In genomic region chr2:6917761-6918421, GRCh38 we compare ENCODE assay signal across 8 cellular contexts. TPM values are rescaled to one million over a fixed set of nuclear protein-coding genes. Genes with fewer than 3 reads are reported as not detected.
DNase-seq lines count a peak whose midpoint lies in the region; ATAC-seq and TF ChIP-seq lines count a peak whose summit lies in the region.

No MANE protein-coding gene starts in this region.

- peak overlapping the region; percentile 83 to 91 for H3K4me3 Mint-ChIP-seq in activated T-cell treated with anti-CD3 and anti-CD28 coated beads, Interleukin-2, amount 50 U/mL, for 72 hours

- no peaks in the 10 kb centered on the region for H3K27me3 ChIP-seq in gastrocnemius medialis

- intact Hi-C loops in left ventricle myocardium superior (cut with micrococcal nuclease): no loop called here
- intact Hi-C loops in gastrocnemius medialis (cut with DNase I; ENCODE audit: low total_unique reads): loop anchor here (2.0 to 5.0 kb wide), 3 partner anchors 19 to 124 kb away; no protein-coding TSS in a partner anchor

- no peaks in the 10 kb centered on the region for H3K9me3 ChIP-seq in gastrocnemius medialis

- peaks cover 7 to 10% of the 10 kb centered on the region in 2 donors for H3K4me1 ChIP-seq in gastrocnemius medialis

- peak; percentile 68 for DNase-seq in NCI-H82 (lab: John Stamatoyannopoulos, UW)
- no peak for DNase-seq in NCI-H82 treated with DMSO at 0.1 percent for 48 hours (lab: John Stamatoyannopoulos, UW; ENCODE audit: unreplicated experiment)
- DNase-seq in activated T-cell treated with anti-CD3 and anti-CD28 coated beads, Interleukin-2, amount 50 U/mL, for 72 hours: no peak
- peak; percentile 43 for DNase-seq in left ventricle myocardium superior
- no peak for DNase-seq in gastrocnemius medialis
- no peak for DNase-seq in KBM-7

- H3K27ac ChIP-seq in gastrocnemius medialis: peak overlapping the region; percentile 54 to 76 (median 65)

- peaks cover 81% of the 10 kb centered on the region for H3K4me1 Mint-ChIP-seq in activated T-cell treated with anti-CD3 and anti-CD28 coated beads, Interleukin-2, amount 50 U/mL, for 72 hours (ENCODE audit: low read depth)

- peak overlapping the region; percentile 62 to 82 (median 70) for H3K4me3 ChIP-seq in gastrocnemius medialis

- H3K36me3 ChIP-seq in gastrocnemius medialis: no peaks in the 10 kb centered on the region

- ATAC-seq in HG03045 (IDR thresholded peaks at IDR 0.05; ENCODE audit: unreplicated experiment): peak; percentile 33
- ATAC-seq in activated T-cell treated with anti-CD3 and anti-CD28 coated beads, Interleukin-2, amount 50 U/mL, for 72 hours (replicated peaks in 1 of 2): peak; percentile 25 to 30
- peak; percentile 49 for ATAC-seq in left ventricle myocardium superior
- peak; percentile 48 to 69 for ATAC-seq in gastrocnemius medialis
- no peak for ATAC-seq in GM18517 (IDR thresholded peaks at IDR 0.05; ENCODE audit: unreplicated experiment)

- in situ Hi-C loops in gastrocnemius medialis (cut with MboI; ENCODE audit: low sequenced_read_pairs in 4 of 4) (no loop called here), KBM-7 (cut with MboI; ENCODE audit: low pct_unique_long_range_greater_than_20kb, low sequenced_read_pairs) (no loop called here)

- H3K36me3 Mint-ChIP-seq in activated T-cell treated with anti-CD3 and anti-CD28 coated beads, Interleukin-2, amount 50 U/mL, for 72 hours (ENCODE audit: insufficient read depth in 2 of 2): peaks cover 3 to 7% of the 10 kb centered on the region in 2 donors

- no peaks in the 10 kb centered on the region for H3K27me3 Mint-ChIP-seq in activated T-cell treated with anti-CD3 and anti-CD28 coated beads, Interleukin-2, amount 50 U/mL, for 72 hours (ENCODE audit: low read depth)

- TF ChIP-seq POLR2A in gastrocnemius medialis (IDR thresholded peaks at IDR 0.05): no peak

- TF ChIP-seq CTCF in gastrocnemius medialis (IDR thresholded peaks at IDR 0.05 in 4 of 5, conservative IDR thresholded peaks at IDR 0.05 in 1 of 5): no peak

- peak overlapping the region; percentile 74 for H3K27ac Mint-ChIP-seq in activated T-cell treated with anti-CD3 and anti-CD28 coated beads, Interleukin-2, amount 50 U/mL, for 72 hours

- no peaks in the 10 kb centered on the region for H3K9me3 Mint-ChIP-seq in activated T-cell treated with anti-CD3 and anti-CD28 coated beads, Interleukin-2, amount 50 U/mL, for 72 hours

RNA-seq across cellular contexts. Expression of gene RNF144A, which starts 0.7 kb away (rescaled TPM):
- total RNA-seq in activated T-cell treated with anti-CD3 and anti-CD28 coated beads, Interleukin-2, amount 50 U/mL, for 72 hours: 10 to 100 TPM; 52.1 to 73.9 TPM
- 15.6 TPM for total RNA-seq in left ventricle myocardium superior
- 10 to 100 TPM in 2 of 4 donors, 1 to 10 TPM in 2; 4.9 to 16.2 (median 10.2) TPM for total RNA-seq in gastrocnemius medialis

RNA-seq across cellular contexts. Expression of gene RSAD2, which starts 40.3 kb away (rescaled TPM):
- 10 to 100 TPM in 1 of 2 donors, 1 to 10 TPM in 1; 5.4 to 17.8 TPM for total RNA-seq in activated T-cell treated with anti-CD3 and anti-CD28 coated beads, Interleukin-2, amount 50 U/mL, for 72 hours
- total RNA-seq in left ventricle myocardium superior (4.8 TPM), gastrocnemius medialis (1 to 10 TPM; 1.2 to 4.2 (median 2.9) TPM)

RNA-seq across cellular contexts. Expression of gene CMPK2, which starts 52.2 kb away (rescaled TPM):
- 10 to 100 TPM in 1 of 2 donors, 1 to 10 TPM in 1; 5.7 to 10.6 TPM for total RNA-seq in activated T-cell treated with anti-CD3 and anti-CD28 coated beads, Interleukin-2, amount 50 U/mL, for 72 hours
- total RNA-seq in left ventricle myocardium superior (3.9 TPM), gastrocnemius medialis (10 to 100 TPM in 1 of 4 donors, 1 to 10 TPM in 3; 2.1 to 12.2 (median 3.3) TPM)

Comparison
In these comparisons a context has a peak if more than half of its experiments do, and no peak if none do; other contexts are left out.
1. DNase-seq: peak in NCI-H82 (single experiment) and left ventricle myocardium superior (single experiment); none in NCI-H82 treated with DMSO at 0.1 percent for 48 hours (single experiment), activated T-cell treated with anti-CD3 and anti-CD28 coated beads, Interleukin-2, amount 50 U/mL, for 72 hours (0 of 2), gastrocnemius medialis (0 of 2) and KBM-7 (single experiment).